1 cellular context compared by ENCODE assay signal in genomic region chr5:173807150-173807784, GRCh38.
TF ChIP-seq lines count a peak whose summit lies in the region.

No MANE protein-coding gene starts in this region.

TF ChIP-seq in A549, 52 proteins besides CTCF, POLR2A, EP300 and RAD21 (continued from another document):
- no peak for TF ChIP-seq HMGXB4 (CRISPR knock-in tag; IDR thresholded peaks at IDR 0.05; ENCODE audit: borderline replicate concordance)
- no peak for TF ChIP-seq PBX3 (IDR thresholded peaks at IDR 0.05)
- no peak for TF ChIP-seq HOXA7 (CRISPR knock-in tag; IDR thresholded peaks at IDR 0.05)
- no peak for TF ChIP-seq RNF2 (IDR thresholded peaks at IDR 0.05; ENCODE audit: borderline replicate concordance, low read depth)
